In the genomic region with DNA sequence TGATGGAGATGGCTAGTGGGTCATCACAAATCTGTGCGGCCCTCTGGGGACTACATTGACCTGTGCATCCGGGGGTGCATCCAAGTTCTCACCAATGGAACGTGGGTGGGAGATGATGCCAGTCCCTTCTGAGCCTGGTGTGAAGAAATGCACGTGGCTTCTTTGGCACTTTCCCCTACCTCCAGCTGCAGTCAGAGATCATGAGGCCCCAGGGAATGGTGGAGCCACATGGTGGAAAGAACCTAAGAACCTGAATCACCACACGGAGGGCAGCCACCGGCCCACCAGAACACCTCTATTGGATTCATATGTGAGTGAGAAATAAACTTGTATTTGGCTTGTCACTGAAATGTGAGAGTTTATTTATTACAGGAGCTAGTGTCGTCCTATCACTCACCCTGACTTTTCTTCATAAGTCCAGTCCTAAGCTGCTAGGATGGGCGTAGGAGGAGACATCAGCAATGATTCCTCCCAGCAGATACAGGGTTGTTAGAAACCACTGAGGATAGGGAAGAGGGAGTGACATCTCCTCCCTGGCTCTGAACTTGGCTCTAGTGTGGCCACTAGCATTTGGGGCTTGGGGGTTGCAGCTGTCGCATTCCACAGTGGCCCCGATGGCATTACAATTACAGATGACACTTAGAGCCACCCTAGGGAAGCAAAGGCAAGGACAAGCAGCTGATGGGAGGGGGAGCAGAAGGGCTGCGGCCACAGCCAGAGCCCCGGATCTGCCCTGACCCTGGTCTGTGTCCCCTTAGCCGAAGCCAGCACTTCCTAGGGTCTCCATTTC, we compare ENCODE assay signal across 15 cellular contexts. TPM values are rescaled to one million over a fixed set of nuclear protein-coding genes. Genes with fewer than 3 reads are reported as not detected.
"Had no signal": no experiment of that assay in that cellular context is flagged by ENCODE, and none has a peak within 500 bp of the region (broad histone marks: within the 10 kb centered on the region; RNA-seq: fewer than 3 reads in every experiment).

No MANE protein-coding gene starts in this region.

- H3K4me3 Mint-ChIP-seq: activated naive CD8-positive, alpha-beta T cell; endodermal cell; naive thymus-derived CD8-positive, alpha-beta T cell had no signal

- H3K4me3 ChIP-seq: tibial artery had no signal

- H3K27me3 Mint-ChIP-seq: activated naive CD8-positive, alpha-beta T cell had no signal

- H3K9me3 Mint-ChIP-seq: naive thymus-derived CD8-positive, alpha-beta T cell had no signal

- ATAC-seq: naive thymus-derived CD8-positive, alpha-beta T cell had no signal

- H3K36me3 ChIP-seq: tibial artery had no signal

- H3K9me3 ChIP-seq: tibial artery had no signal

- DNase-seq: activated CD4-positive, alpha-beta T cell treated with anti-CD3 and anti-CD28 coated beads, Interleukin-2, amount 50 U/mL, for 4 hours; activated gamma-delta T cell; activated T-cell treated with anti-CD3 and anti-CD28 coated beads, Interleukin-2, amount 50 U/mL, for 48 hours; endodermal cell; erythroblast; hypothalamus; midbrain; naive thymus-derived CD8-positive, alpha-beta T cell; T-helper 2 cell; tibial artery had no signal

- FAIRE-seq: bronchial epithelial cell had no signal

- H3K27ac ChIP-seq: tibial artery had no signal

- H3K27ac Mint-ChIP-seq: activated naive CD8-positive, alpha-beta T cell; endodermal cell; naive thymus-derived CD8-positive, alpha-beta T cell had no signal

- H3K36me3 Mint-ChIP-seq: activated naive CD8-positive, alpha-beta T cell; naive thymus-derived CD8-positive, alpha-beta T cell had no signal

RNA-seq across cellular contexts. Expression of a gene that starts 28.8 kb away (rescaled TPM):
- total RNA-seq: chondrocyte; endodermal cell; naive thymus-derived CD8-positive, alpha-beta T cell; osteocyte; skeletal muscle tissue had no signal
- polyA plus RNA-seq: naive thymus-derived CD8-positive, alpha-beta T cell had no signal
